Comparison of ENCODE assay signal across 8 cellular contexts in genomic region chr19:1857648-1858326, GRCh38. TPM values are rescaled to one million over a fixed set of nuclear protein-coding genes. Genes with fewer than 3 reads are reported as not detected.
DNase-seq lines count a peak whose midpoint lies in the region; ATAC-seq and TF ChIP-seq lines count a peak whose summit lies in the region.

No MANE protein-coding gene starts in this region.

- no peaks in the 10 kb centered on the region for H3K36me3 ChIP-seq in adrenal gland (replicated peaks in 1 of 2)
- no peaks in the 10 kb centered on the region for H3K36me3 ChIP-seq in lower lobe of right lung
- no peaks in the 10 kb centered on the region for H3K36me3 ChIP-seq in upper lobe of right lung

- peaks cover 2% of the 10 kb centered on the region for H3K36me3 Mint-ChIP-seq in activated naive CD4-positive, alpha-beta T cell treated with anti-CD3 and anti-CD28 coated beads for 36 hours (ENCODE audit: low read depth)

- H3K27me3 ChIP-seq in adrenal gland (no peaks in the 10 kb centered on the region), lower lobe of right lung (ENCODE audit: low read depth) (no peaks in the 10 kb centered on the region), upper lobe of right lung (no peaks in the 10 kb centered on the region)

- ATAC-seq in lower lobe of right lung, result no peak
- no peak for ATAC-seq in upper lobe of right lung
- ATAC-seq in HG02970 (IDR thresholded peaks at IDR 0.05; ENCODE audit: low FRiP score, unreplicated experiment), result no peak

- H3K27ac ChIP-seq in adrenal gland (peak overlapping the region; percentile 81 to 92 (median 86)), lower lobe of right lung (peak overlapping the region; percentile 94), upper lobe of right lung (peak overlapping the region; percentile 94)

- H3K9me3 ChIP-seq in adrenal gland (replicated peaks in 1 of 3), result no peaks in the 10 kb centered on the region
- H3K9me3 ChIP-seq in lower lobe of right lung, result no peaks in the 10 kb centered on the region
- no peaks in the 10 kb centered on the region for H3K9me3 ChIP-seq in upper lobe of right lung

- no peaks in the 10 kb centered on the region for H3K27me3 Mint-ChIP-seq in activated naive CD4-positive, alpha-beta T cell treated with anti-CD3 and anti-CD28 coated beads for 36 hours (ENCODE audit: low read depth)

- no peak for DNase-seq in activated naive CD4-positive, alpha-beta T cell treated with anti-CD3 and anti-CD28 coated beads for 36 hours
- no peak for DNase-seq in activated naive CD4-positive, alpha-beta T cell treated with anti-CD3 and anti-CD28 coated beads, Interleukin-2, amount 50 U/mL, for 16 hours
- DNase-seq in adrenal gland (peak in 1 of 7 donors; percentile 49), lower lobe of right lung (peak; percentile 52), upper lobe of right lung (no peak), midbrain (lab: John Stamatoyannopoulos, UW) (no peak)
- DNase-seq in stimulated activated CD4-positive, alpha-beta T cell treated with anti-CD3 and anti-CD28 coated beads, Interleukin-4, amount 100 ng/mL, for 24 hours, result no peak

- H3K4me1 ChIP-seq in adrenal gland (replicated peaks in 1 of 2), result peaks cover 58 to 71% of the 10 kb centered on the region in 2 donors
- peaks cover 98% of the 10 kb centered on the region for H3K4me1 ChIP-seq in lower lobe of right lung
- peaks cover 84% of the 10 kb centered on the region for H3K4me1 ChIP-seq in upper lobe of right lung

- CTCF ChIA-PET in activated naive CD4-positive, alpha-beta T cell treated with anti-CD3 and anti-CD28 coated beads for 36 hours (lab: Charles Lee), result interaction anchor here (1.4 to 2.5 kb wide), 3 partner anchors 9 to 39 kb away, joined by 5 to 10 read pairs (median 8); partner anchors contain the start of gene REXO1

- TF ChIP-seq POLR2A in adrenal gland (IDR thresholded peaks at IDR 0.05), result no peak

- H3K27ac Mint-ChIP-seq in activated naive CD4-positive, alpha-beta T cell treated with anti-CD3 and anti-CD28 coated beads for 36 hours, result peak overlapping the region; percentile 71

- TF ChIP-seq CTCF in adrenal gland (IDR thresholded peaks at IDR 0.05), result no peak
- no peak for TF ChIP-seq CTCF in lower lobe of right lung (IDR thresholded peaks at IDR 0.05)
- no peak for TF ChIP-seq CTCF in upper lobe of right lung (IDR thresholded peaks at IDR 0.05)

- peaks cover 62% of the 10 kb centered on the region for H3K4me1 Mint-ChIP-seq in activated naive CD4-positive, alpha-beta T cell treated with anti-CD3 and anti-CD28 coated beads for 36 hours (ENCODE audit: low read depth)

- intact Hi-C loops in activated naive CD4-positive, alpha-beta T cell treated with anti-CD3 and anti-CD28 coated beads for 36 hours (cut with micrococcal nuclease), result loop anchor here (5.0 kb wide), 1 partner anchor 295 kb away; the partner anchor contains the start of gene AP3D1
- intact Hi-C loops in adrenal gland (cut with DNase I) (no loop called here), lower lobe of right lung (cut with DNase I) (no loop called here), upper lobe of right lung (cut with DNase I) (no loop called here)

- WGBS in adrenal gland, 4 donors, result 30 to 79% (median 55%) methylated on average over 7 to 16 of the region's 16 CpGs

- H3K4me3 Mint-ChIP-seq in activated naive CD4-positive, alpha-beta T cell treated with anti-CD3 and anti-CD28 coated beads for 36 hours, result peak overlapping the region; percentile 65

- H3K9me3 Mint-ChIP-seq in activated naive CD4-positive, alpha-beta T cell treated with anti-CD3 and anti-CD28 coated beads for 36 hours, result no peaks in the 10 kb centered on the region

- H3K4me3 ChIP-seq in adrenal gland (peak overlapping the region in 1 of 4 donors; percentile 53), lower lobe of right lung (peak overlapping the region; percentile 60), upper lobe of right lung (peak overlapping the region; percentile 51)

RNA-seq across cellular contexts. Expression of gene KLF16, which starts 5.6 kb away (rescaled TPM):
- 10 to 100 TPM; 13.5 to 15.0 TPM for total RNA-seq in activated naive CD4-positive, alpha-beta T cell treated with anti-CD3 and anti-CD28 coated beads for 36 hours
- 10 to 100 TPM in 7 of 8 donors, 1 to 10 TPM in 1; 7.1 to 28.1 (median 18.3) TPM for total RNA-seq in adrenal gland
- 10 to 100 TPM in 1 of 3 donors, 1 to 10 TPM in 2; 2.0 to 12.9 (median 6.9) TPM for polyA plus RNA-seq in adrenal gland
- total RNA-seq in lower lobe of right lung, result 22.2 TPM
- 28.0 TPM for total RNA-seq in upper lobe of right lung

RNA-seq across cellular contexts. Expression of gene REXO1, which starts 9.5 kb away (rescaled TPM):
- total RNA-seq in activated naive CD4-positive, alpha-beta T cell treated with anti-CD3 and anti-CD28 coated beads for 36 hours, result 10 to 100 TPM; 39.8 to 47.6 TPM
- total RNA-seq in adrenal gland, result 10 to 100 TPM; 14.4 to 98.8 (median 44.5) TPM
- polyA plus RNA-seq in adrenal gland, result 100 to 1,000 TPM in 2 of 3 donors, 10 to 100 TPM in 1; 18.4 to 155 (median 150) TPM
- 29.1 TPM for total RNA-seq in lower lobe of right lung
- 37.2 TPM for total RNA-seq in upper lobe of right lung

RNA-seq across cellular contexts. Expression of gene ABHD17A, which starts 27.5 kb away (rescaled TPM):
- total RNA-seq in activated naive CD4-positive, alpha-beta T cell treated with anti-CD3 and anti-CD28 coated beads for 36 hours, result 10 to 100 TPM; 79.3 to 79.9 TPM
- total RNA-seq in adrenal gland (100 to 1,000 TPM in 4 of 8 donors, 10 to 100 TPM in 4; 60.1 to 145 (median 99.4) TPM), lower lobe of right lung (76.4 TPM), upper lobe of right lung (76.1 TPM)
- 100 to 1,000 TPM in 2 of 3 donors, 1 to 10 TPM in 1; 2.5 to 235 (median 195) TPM for polyA plus RNA-seq in adrenal gland

RNA-seq across cellular contexts. Expression of gene ATP8B3, which starts 45.7 kb away (rescaled TPM):
- total RNA-seq in activated naive CD4-positive, alpha-beta T cell treated with anti-CD3 and anti-CD28 coated beads for 36 hours, result 1 to 10 TPM; 6.1 to 8.4 TPM
- total RNA-seq in adrenal gland, result 10 to 100 TPM in 2 of 8 donors, 1 to 10 TPM in 5, under 1 TPM in 1; 0.26 to 15.1 (median 4.6) TPM
- 1 to 10 TPM; 2.0 to 9.2 (median 3.9) TPM for polyA plus RNA-seq in adrenal gland
- total RNA-seq in lower lobe of right lung, result 2.1 TPM
- total RNA-seq in upper lobe of right lung, result 0.64 TPM

RNA-seq across cellular contexts. Expression of gene ADAT3, which starts 47.4 kb away (rescaled TPM):
- 1 to 10 TPM; 3.0 to 3.4 TPM for total RNA-seq in activated naive CD4-positive, alpha-beta T cell treated with anti-CD3 and anti-CD28 coated beads for 36 hours
- 10 to 100 TPM in 3 of 8 donors, 1 to 10 TPM in 5; 4.7 to 29.6 (median 9.2) TPM for total RNA-seq in adrenal gland
- 1 to 10 TPM in 2 of 3 donors, not detected in 1; 8.1 to 8.3 TPM for polyA plus RNA-seq in adrenal gland
- total RNA-seq in lower lobe of right lung, result 6.2 TPM
- total RNA-seq in upper lobe of right lung, result 6.3 TPM
